In genomic region chr1:159011026-159011425, GRCh38 we compare ENCODE assay signal across 7 cellular contexts. TPM values are rescaled to one million over a fixed set of nuclear protein-coding genes. Genes with fewer than 3 reads are reported as not detected.
DNase-seq lines count a peak whose midpoint lies in the region; ATAC-seq and TF ChIP-seq lines count a peak whose summit lies in the region.
"Not testable (repeated sequence)": the region's sequence is repeated elsewhere in the genome, so short reads cannot be mapped to it uniquely, and the experiment has no call there.

No MANE protein-coding gene starts in this region.

- 0 to 5% (median 1%) methylated on average over 8 of the region's 8 CpGs for WGBS in spleen, 5 donors

- not testable (repeated sequence) for TF ChIP-seq POLR2A in spleen (IDR thresholded peaks at IDR 0.05)

- peaks cover 34% of the 10 kb centered on the region for H3K4me1 ChIP-seq in foreskin keratinocyte
- not testable (repeated sequence) for H3K4me1 ChIP-seq in muscle layer of duodenum (ENCODE audit: control insufficient read depth in 1 of 2, insufficient read depth in 2 of 2, low read length in 2 of 2)
- peaks cover 41 to 84% (median 69%) of the 10 kb centered on the region in 6 donors for H3K4me1 ChIP-seq in spleen

- peak overlapping the region; percentile 98 for H3K27ac ChIP-seq in foreskin keratinocyte
- H3K27ac ChIP-seq in muscle layer of duodenum (ENCODE audit: low read length) = peak overlapping the region; percentile 95
- peak overlapping the region; percentile 90 to 96 (median 94) for H3K27ac ChIP-seq in spleen

- H3K9me3 ChIP-seq in muscle layer of duodenum (ENCODE audit: control insufficient read depth in 1 of 2, low read length in 2 of 2); spleen: not testable (repeated sequence)

- H3K27me3 ChIP-seq in foreskin keratinocyte; muscle layer of duodenum (ENCODE audit: low read depth, low read length); spleen (replicated peaks in 1 of 7): not testable (repeated sequence)

- ATAC-seq in foreskin keratinocyte = not testable (repeated sequence)

- DNase-seq in RPMI8226 (peak; percentile 15), cardiac fibroblast (ENCODE audit: low read depth in 2 of 2) (peak; percentile 42 to 45)
- peak; percentile 64 to 65 for DNase-seq in activated T-cell treated with anti-CD3 and anti-CD28 coated beads, Interleukin-2, amount 50 U/mL, for 48 hours
- DNase-seq in foreskin keratinocyte, spleen: not testable (repeated sequence)

- H3K4me3 ChIP-seq in GM08714 (ENCODE audit: low read length) (peak overlapping the region; percentile 100), cardiac fibroblast (replicated peaks in 1 of 2; ENCODE audit: low read depth in 2 of 2, low read length in 2 of 2) (peak overlapping the region; percentile 55 to 68), muscle layer of duodenum (ENCODE audit: low read depth in 1 of 2, low read length in 2 of 2) (peak overlapping the region; percentile 65 to 78), spleen (peak overlapping the region; percentile 54 to 83 (median 66))

- peaks cover 0 to 12% of the 10 kb centered on the region in 2 donors for H3K36me3 ChIP-seq in muscle layer of duodenum (ENCODE audit: control insufficient read depth in 1 of 2, insufficient read depth in 2 of 2, low read length in 2 of 2)
- H3K36me3 ChIP-seq in spleen = peaks cover 0 to 26% (median 7%) of the 10 kb centered on the region in 6 donors

- intact Hi-C loops in spleen (cut with DNase I; ENCODE audit: low total_unique reads) = loop anchor here (10.0 kb wide), 1 partner anchor 54 kb away; no protein-coding TSS in a partner anchor

- not testable (repeated sequence) for TF ChIP-seq CTCF in cardiac fibroblast (IDR thresholded peaks at IDR 0.05; ENCODE audit: low read depth, low read length); foreskin keratinocyte (conservative IDR thresholded peaks at IDR 0.05); spleen (IDR thresholded peaks at IDR 0.05 in 8 of 11, conservative IDR thresholded peaks at IDR 0.05 in 3 of 11)

RNA-seq across cellular contexts. Expression of gene IFI16, which starts 1.3 kb away (rescaled TPM):
- 97.6 and 100.0 TPM in 2 replicates for total RNA-seq in foreskin keratinocyte
- 112 and 114 TPM in 2 replicates for polyA plus RNA-seq in foreskin keratinocyte
- 100 to 1,000 TPM; 155 to 201 (median 175) TPM for total RNA-seq in spleen
- 100 to 1,000 TPM; 165 to 205 (median 186) TPM for polyA plus RNA-seq in spleen
